8 cellular contexts compared by ENCODE assay signal in genomic region chr16:85612191-85612800, GRCh38. TPM values are rescaled to one million over a fixed set of nuclear protein-coding genes. Genes with fewer than 3 reads are reported as not detected.
DNase-seq lines count a peak whose midpoint lies in the region; ATAC-seq and TF ChIP-seq lines count a peak whose summit lies in the region.

No MANE protein-coding gene starts in this region.

- DNase-seq in DMS 273 (lab: John Stamatoyannopoulos, UW; ENCODE audit: unreplicated experiment) (peak; percentile 93), HT1080 (ENCODE audit: low read depth) (peak; percentile 86), RKO (ENCODE audit: low spot score) (peak; percentile 95), iPS-NIHi7 (ENCODE audit: extremely low spot score) (peak; percentile 51)
- peak; percentile 10 for DNase-seq in stimulated activated CD4-positive, alpha-beta T cell treated with anti-CD3 and anti-CD28 coated beads, Interleukin-4, amount 100 ng/mL, for 1 hour
- DNase-seq in effector CD4-positive, alpha-beta T cell: no peak

- H3K4me3 Mint-ChIP-seq in brain: peak overlapping the region; percentile 70 to 83 (median 77)

- no peaks in the 10 kb centered on the region for H3K27me3 Mint-ChIP-seq in brain

- peaks cover 0 to 4% (median 0%) of the 10 kb centered on the region in 5 experiments for H3K9me3 Mint-ChIP-seq in brain

- H3K27ac Mint-ChIP-seq in brain: peak overlapping the region in 2 of 5 experiments; percentile 72 to 87

- no peak for TF ChIP-seq CTCF in brain (conservative IDR thresholded peaks at IDR 0.05)

- ATAC-seq in HG02885 (IDR thresholded peaks at IDR 0.05; ENCODE audit: poor library complexity, unreplicated experiment): no peak

- H3K36me3 Mint-ChIP-seq in brain: no peaks in the 10 kb centered on the region

- H3K4me1 Mint-ChIP-seq in brain: peaks cover 65% of the 10 kb centered on the region

RNA-seq across cellular contexts. Expression of gene GSE1, which starts 0.8 kb away (rescaled TPM):
- 6.3 and 10.1 TPM in 2 replicates for total RNA-seq in HT1080 (2014; rRNA removed; shearing (Covaris generic))
- 4.2 and 5.0 TPM in 2 replicates for polyA plus RNA-seq in HT1080 (2015; cell fraction: cytosol; rRNA removed)
- 9.8 and 14.4 TPM in 2 replicates for polyA plus RNA-seq in HT1080 (2015; cell fraction: nucleus; rRNA removed)
- polyA plus RNA-seq in brain (ENCODE audit: insufficient read depth, low read depth, low replicate concordance): 127 TPM
